In genomic region chr6:148443798-148444560, GRCh38 we compare ENCODE assay signal across 1 cellular context.
TF ChIP-seq lines count a peak whose summit lies in the region.

No MANE protein-coding gene starts in this region.

TF ChIP-seq in H1, 55 proteins besides CTCF, POLR2A, EP300 and RAD21:
- TF ChIP-seq SIN3A (conservative IDR thresholded peaks at IDR 0.05 in 1 of 2, IDR thresholded peaks at IDR 0.05 in 1 of 2; ENCODE audit: low read depth in 1 of 2, low read length in 2 of 2), result no peak
- no peak for TF ChIP-seq GTF2F1 (IDR thresholded peaks at IDR 0.05; ENCODE audit: borderline replicate concordance, low read depth, low read length)
- no peak for TF ChIP-seq CTBP2 (IDR thresholded peaks at IDR 0.05; ENCODE audit: borderline replicate concordance, insufficient read depth, insufficient read length, low read length)
- no peak for TF ChIP-seq SIRT6 (IDR thresholded peaks at IDR 0.05; ENCODE audit: low read length)
- TF ChIP-seq CBX5 (IDR thresholded peaks at IDR 0.05; ENCODE audit: low read depth, low read length), result no peak
- no peak for TF ChIP-seq ASH2L (IDR thresholded peaks at IDR 0.05; ENCODE audit: low read length)
- TF ChIP-seq TEAD4 (IDR thresholded peaks at IDR 0.05; ENCODE audit: low read depth, low read length), result peak; percentile 23; the same call in 1 of the 2 replicates
- TF ChIP-seq RXRA (IDR thresholded peaks at IDR 0.05; ENCODE audit: insufficient read depth, low read depth, low read length), result no peak
- TF ChIP-seq RFX5 (IDR thresholded peaks at IDR 0.05; ENCODE audit: borderline replicate concordance, low read depth, low read length), result no peak
